Comparison of ENCODE assay signal across 10 cellular contexts in the genomic region with DNA sequence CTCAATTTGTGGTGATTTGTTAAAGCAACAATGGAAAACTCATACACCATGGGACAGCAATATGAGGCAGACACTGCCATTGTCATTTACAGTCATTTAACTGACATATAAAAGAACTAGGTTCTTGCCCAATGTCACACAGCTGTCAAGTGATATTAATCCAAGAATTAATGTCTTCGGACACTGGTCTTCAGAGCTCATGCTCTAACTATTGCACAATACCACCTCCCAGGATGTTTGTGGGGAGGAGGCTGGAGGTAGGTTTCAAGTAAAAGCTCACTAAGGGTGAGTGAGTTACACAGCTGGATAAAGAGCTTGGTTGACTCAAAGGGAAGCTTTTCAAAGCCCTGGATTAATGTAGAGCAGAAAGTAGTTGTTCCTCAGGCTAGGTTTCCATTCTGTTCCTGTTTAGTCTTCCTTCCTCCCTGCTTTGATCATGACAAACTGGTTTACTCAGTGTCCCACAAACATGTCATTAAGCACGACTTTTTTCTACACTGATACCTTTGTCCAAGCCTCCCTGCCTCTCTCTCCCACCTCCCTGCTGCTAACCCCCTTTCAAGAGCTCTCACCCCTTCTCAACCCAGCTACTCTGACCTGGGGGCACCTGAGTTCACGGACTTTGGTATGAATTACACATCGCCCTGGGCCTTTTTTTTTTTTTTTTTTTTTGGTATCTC. TPM values are rescaled to one million over a fixed set of nuclear protein-coding genes. Genes with fewer than 3 reads are reported as not detected.
DNase-seq lines count a peak whose midpoint lies in the region; ATAC-seq, FAIRE-seq and TF ChIP-seq lines count a peak whose summit lies in the region.
"Had no signal": no experiment of that assay in that cellular context is flagged by ENCODE, and none has a peak within 500 bp of the region (broad histone marks: within the 10 kb centered on the region; RNA-seq: fewer than 3 reads in every experiment).

No MANE protein-coding gene starts in this region.

- intact Hi-C loops in posterior vena cava (cut with DNase I): no loop called here

- H3K27me3 Mint-ChIP-seq in T-helper 2 cell treated with Interferon-gamma antibody and Interleukin-4, amounts not matched to agents 5 μg/mL and 100 μg/mL, for 36 hours (ENCODE audit: low read depth): no peaks in the 10 kb centered on the region

- H3K27me3 ChIP-seq in small intestine (ENCODE audit: control insufficient read depth in 2 of 2, insufficient read depth in 2 of 2, low read length in 2 of 2): no peaks in the 10 kb centered on the region

- 33 to 58% (median 54%) methylated on average over 4 of the region's 4 CpGs for WGBS in small intestine, 3 donors

- no peak overlapping the region for H3K27ac ChIP-seq in small intestine (ENCODE audit: low read depth in 1 of 2, low read length in 1 of 2)

- H3K4me1 Mint-ChIP-seq in T-helper 2 cell treated with Interferon-gamma antibody and Interleukin-4, amounts not matched to agents 5 μg/mL and 100 μg/mL, for 36 hours (ENCODE audit: low read depth): peaks cover 32% of the 10 kb centered on the region

- H3K4me3 Mint-ChIP-seq in T-helper 2 cell treated with Interferon-gamma antibody and Interleukin-4, amounts not matched to agents 5 μg/mL and 100 μg/mL, for 36 hours: peak overlapping the region; percentile 92

- no peaks in the 10 kb centered on the region for H3K4me1 ChIP-seq in small intestine (ENCODE audit: control insufficient read depth in 2 of 2, insufficient read depth in 1 of 2, low read depth in 1 of 2, low read length in 1 of 2)

- no peak for FAIRE-seq in small intestine (lab: Jason Lieb, UNC)

- H3K36me3 Mint-ChIP-seq in T-helper 2 cell treated with Interferon-gamma antibody and Interleukin-4, amounts not matched to agents 5 μg/mL and 100 μg/mL, for 36 hours (ENCODE audit: low read depth): peaks cover 4% of the 10 kb centered on the region

- H3K27ac Mint-ChIP-seq in T-helper 2 cell treated with Interferon-gamma antibody and Interleukin-4, amounts not matched to agents 5 μg/mL and 100 μg/mL, for 36 hours: peak overlapping the region; percentile 56

- no peaks in the 10 kb centered on the region for H3K9me3 ChIP-seq in small intestine (ENCODE audit: control insufficient read depth, low read depth)

- H3K4me3 ChIP-seq in epithelial cell of esophagus (ENCODE audit: low read length): peak overlapping the region; percentile 5
- no peak overlapping the region for H3K4me3 ChIP-seq in small intestine (ENCODE audit: low read depth in 1 of 2, low read length in 2 of 2)

- peaks cover 7% of the 10 kb centered on the region for H3K9me3 Mint-ChIP-seq in T-helper 2 cell treated with Interferon-gamma antibody and Interleukin-4, amounts not matched to agents 5 μg/mL and 100 μg/mL, for 36 hours

- H3K36me3 ChIP-seq in small intestine (ENCODE audit: control insufficient read depth in 2 of 2, insufficient read depth in 2 of 2, low read length in 2 of 2): no peaks in the 10 kb centered on the region

- TF ChIP-seq CTCF in epithelial cell of esophagus (IDR thresholded peaks at IDR 0.05; ENCODE audit: insufficient read depth, low read depth, low read length, missing control alignments): no peak

- no peak for DNase-seq in T-helper 2 cell treated with Interferon-gamma antibody and Interleukin-4, amounts not matched to agents 5 μg/mL and 100 μg/mL, for 36 hours (ENCODE audit: low spot score)
- DNase-seq in T-helper 2 cell: no peak
- peak; percentile 39 for DNase-seq in RPMI7951 (ENCODE audit: low read depth)
- peak; percentile 83 for DNase-seq in epithelial cell of esophagus (ENCODE audit: low read depth)
- DNase-seq in small intestine: peak; percentile 14
- no peak for DNase-seq in posterior vena cava (ENCODE audit: low spot score)
- DNase-seq: mesendoderm, NCI-H446 had no signal

- ATAC-seq in GM21529 (IDR thresholded peaks at IDR 0.05; ENCODE audit: unreplicated experiment) (no peak), HG02798 (IDR thresholded peaks at IDR 0.05; ENCODE audit: poor library complexity, unreplicated experiment) (no peak)

RNA-seq across cellular contexts. Expression of gene EXOC6, which starts 1.0 kb away (rescaled TPM):
- 3.1 and 5.2 TPM in 2 replicates for total RNA-seq in RPMI7951 (2014; rRNA removed; shearing (Covaris generic))
- 10 to 100 TPM in 1 of 3 donors, 1 to 10 TPM in 2; 6.7 to 10.8 (median 8.4) TPM for polyA plus RNA-seq in small intestine
- 10 to 100 TPM; 13.1 to 17.6 TPM for total RNA-seq in posterior vena cava

Comparison
In these comparisons a context has a peak if more than half of its experiments do, and no peak if none do; other contexts are left out.
1. DNase-seq: peak in RPMI7951 (single experiment), epithelial cell of esophagus (single experiment) and small intestine (single experiment); none in T-helper 2 cell treated with Interferon-gamma antibody and Interleukin-4, amounts not matched to agents 5 μg/mL and 100 μg/mL, for 36 hours (single experiment), T-helper 2 cell (0 of 5) and posterior vena cava (single experiment).